Comparison of ENCODE assay signal across 9 cellular contexts in genomic region chr2:150528861-150529801, GRCh38. TPM values are rescaled to one million over a fixed set of nuclear protein-coding genes. Genes with fewer than 3 reads are reported as not detected.
DNase-seq lines count a peak whose midpoint lies in the region; ATAC-seq and TF ChIP-seq lines count a peak whose summit lies in the region.
"Had no signal": no experiment of that assay in that cellular context is flagged by ENCODE, and none has a peak within 500 bp of the region (broad histone marks: within the 10 kb centered on the region; RNA-seq: fewer than 3 reads in every experiment).

No MANE protein-coding gene starts in this region.

- peak; percentile 48 for DNase-seq in OCI-M1 (lab: John Stamatoyannopoulos, UW)
- peak; percentile 91 for DNase-seq in kidney tubule cell (ENCODE audit: low spot score)
- DNase-seq in upper lobe of left lung = no peak
- no peak for DNase-seq in tibial nerve (ENCODE audit: low spot score in 2 of 2)
- DNase-seq in NOMO-1 (lab: John Stamatoyannopoulos, UW; ENCODE audit: unreplicated experiment in 2 of 2) = no peak
- DNase-seq in activated naive CD4-positive, alpha-beta T cell treated with anti-CD3 and anti-CD28 coated beads, Interleukin-2, amount 50 U/mL, for 16 hours = no peak

- TF ChIP-seq CTCF in upper lobe of left lung (IDR thresholded peaks at IDR 0.05) (no peak), tibial nerve (IDR thresholded peaks at IDR 0.05) (no peak)

- H3K4me3 ChIP-seq in upper lobe of left lung (no peak overlapping the region), tibial nerve (no peak overlapping the region)

- TF ChIP-seq EP300 in upper lobe of left lung (IDR thresholded peaks at IDR 0.05) (no peak), tibial nerve (IDR thresholded peaks at IDR 0.05) (no peak)

- H3K27ac ChIP-seq in upper lobe of left lung (no peak overlapping the region), tibial nerve (peak overlapping the region in 1 of 4 donors; percentile 38)
- H3K27ac ChIP-seq: neutrophil had no signal

- 57 to 59% methylated on average over 5 of the region's 5 CpGs for WGBS in upper lobe of left lung, 2 donors
- 45 to 46% methylated on average over 5 of the region's 5 CpGs for WGBS in tibial nerve, 2 donors

- H3K36me3 ChIP-seq in upper lobe of left lung (no peaks in the 10 kb centered on the region), tibial nerve (no peaks in the 10 kb centered on the region)
- H3K36me3 ChIP-seq: neutrophil had no signal

- H3K4me1 ChIP-seq in upper lobe of left lung = no peaks in the 10 kb centered on the region
- peaks cover 0 to 6% (median 2%) of the 10 kb centered on the region in 4 donors for H3K4me1 ChIP-seq in tibial nerve

- H3K9me3 ChIP-seq in upper lobe of left lung (no peaks in the 10 kb centered on the region), tibial nerve (no peaks in the 10 kb centered on the region)
- H3K9me3 ChIP-seq: neutrophil had no signal

- TF ChIP-seq POLR2A in upper lobe of left lung (IDR thresholded peaks at IDR 0.05) (no peak), tibial nerve (IDR thresholded peaks at IDR 0.05) (no peak)

- H3K27me3 ChIP-seq in upper lobe of left lung (no peaks in the 10 kb centered on the region), tibial nerve (no peaks in the 10 kb centered on the region)
- H3K27me3 ChIP-seq: neutrophil had no signal

- peak; percentile 89 for ATAC-seq in GM18519 (IDR thresholded peaks at IDR 0.05; ENCODE audit: low FRiP score, unreplicated experiment)
- ATAC-seq in HG02852 (IDR thresholded peaks at IDR 0.05; ENCODE audit: unreplicated experiment) = peak; percentile 96
- no peak for ATAC-seq in upper lobe of left lung (ENCODE audit: low FRiP score in 2 of 2)

RNA-seq across cellular contexts. Expression of gene RND3, which starts 41.7 kb away (rescaled TPM):
- total RNA-seq in upper lobe of left lung (10 to 100 TPM; 13.0 to 40.0 (median 26.7) TPM), tibial nerve (10 to 100 TPM; 21.8 to 73.5 (median 26.3) TPM)

Comparison
In these comparisons a context has a peak if more than half of its experiments do, and no peak if none do; other contexts are left out.
1. ATAC-seq: peak in GM18519 (single experiment) and HG02852 (single experiment); none in upper lobe of left lung (0 of 2).
2. DNase-seq: peak in OCI-M1 (single experiment) and kidney tubule cell (single experiment); none in upper lobe of left lung (0 of 2), tibial nerve (0 of 2), NOMO-1 (0 of 2) and activated naive CD4-positive, alpha-beta T cell treated with anti-CD3 and anti-CD28 coated beads, Interleukin-2, amount 50 U/mL, for 16 hours (single experiment).